Comparison of ENCODE assay signal across 2 cellular contexts in genomic region chr2:133490412-133490958, GRCh38.
TF ChIP-seq lines count a peak whose summit lies in the region.

No MANE protein-coding gene starts in this region.

TF ChIP-seq in IMR-90, 13 proteins besides CTCF, POLR2A, EP300 and RAD21:
- TF ChIP-seq NFE2L2 (IDR thresholded peaks at IDR 0.05; ENCODE audit: low read depth, low read length), result no peak
- no peak for TF ChIP-seq CEBPB (IDR thresholded peaks at IDR 0.05; ENCODE audit: low read depth, low read length)
- no peak for TF ChIP-seq FOS (IDR thresholded peaks at IDR 0.05; ENCODE audit: low read depth, low read length)
- peak; percentile 99 for TF ChIP-seq MAFK (IDR thresholded peaks at IDR 0.05; ENCODE audit: low read depth, low read length)

TF ChIP-seq in endothelial cell of umbilical vein, 7 proteins besides CTCF, POLR2A, EP300 and RAD21:
- TF ChIP-seq, protein P1, sequence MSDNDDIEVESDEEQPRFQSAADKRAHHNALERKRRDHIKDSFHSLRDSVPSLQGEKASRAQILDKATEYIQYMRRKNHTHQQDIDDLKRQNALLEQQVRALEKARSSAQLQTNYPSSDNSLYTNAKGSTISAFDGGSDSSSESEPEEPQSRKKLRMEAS (IDR thresholded peaks at IDR 0.05; ENCODE audit: insufficient read depth, insufficient read length), result no peak
- TF ChIP-seq GATA2 (IDR thresholded peaks at IDR 0.05; ENCODE audit: insufficient read depth, insufficient read length, low read depth, low read length) (no peak), FOS (IDR thresholded peaks at IDR 0.05; ENCODE audit: borderline replicate concordance, insufficient read depth, low read length) (no peak), JUN (IDR thresholded peaks at IDR 0.05; ENCODE audit: borderline replicate concordance, insufficient read depth, insufficient read length, low read depth) (no peak), POLR2AphosphoS5 (IDR thresholded peaks at IDR 0.05; ENCODE audit: insufficient read depth, low read depth, low read length) (no peak), MYC (IDR thresholded peaks at IDR 0.05; ENCODE audit: low read depth, low read length) (no peak), EZH2 (IDR thresholded peaks at IDR 0.05; ENCODE audit: borderline replicate concordance, low read depth, low read length, severe bottlenecking) (no peak)
